8 cellular contexts compared by ENCODE assay signal in the genomic region with DNA sequence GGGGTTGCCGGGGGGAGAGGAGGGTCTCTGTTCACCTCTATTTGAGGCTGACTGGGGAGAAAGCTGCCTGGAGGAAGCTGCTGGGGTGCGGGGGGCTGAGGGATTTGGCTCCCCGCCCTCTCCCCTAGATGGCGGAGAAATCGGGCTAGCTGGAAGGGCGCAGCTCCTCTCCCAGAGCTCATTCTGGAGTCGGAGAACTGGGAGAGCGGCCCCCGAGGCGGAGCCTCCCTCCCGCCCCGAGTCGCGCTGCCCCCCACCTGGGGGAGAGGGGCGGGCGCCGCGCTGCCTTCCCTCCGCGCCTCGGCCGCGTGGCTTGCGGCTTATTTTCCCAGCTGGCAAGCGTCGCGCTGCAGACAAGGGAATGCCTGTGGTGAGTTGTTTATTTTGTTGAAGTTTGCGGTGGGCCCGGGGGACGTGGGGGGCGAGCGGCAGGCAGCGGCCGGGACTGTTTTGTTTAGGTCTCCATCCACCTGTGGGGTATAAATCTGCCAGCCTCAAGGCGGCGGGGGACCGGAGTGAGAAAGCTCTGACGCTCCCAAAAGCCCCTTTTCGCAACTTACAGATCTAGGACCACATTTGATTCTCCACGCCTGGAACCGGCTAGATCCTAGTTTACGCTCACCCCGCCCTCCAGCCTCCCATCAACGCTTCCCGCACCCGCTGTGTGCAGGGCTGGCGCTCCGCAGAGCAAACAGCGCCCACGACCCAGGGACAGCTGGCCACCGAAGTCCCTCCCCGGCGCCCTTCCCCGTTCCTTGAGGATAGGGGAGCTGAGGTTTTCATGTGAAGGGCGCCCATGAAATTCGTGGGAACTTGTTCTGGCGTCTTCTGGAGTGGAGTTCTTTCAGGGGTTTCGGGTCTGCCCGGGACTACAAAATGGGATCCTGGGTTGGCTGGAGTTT. TPM values are rescaled to one million over a fixed set of nuclear protein-coding genes. Genes with fewer than 3 reads are reported as not detected.
A peak's percentile ranks its signal among the peaks of the same experiment; 100 is the strongest.
DNase-seq lines count a peak whose midpoint lies in the region; ATAC-seq, FAIRE-seq and TF ChIP-seq lines count a peak whose summit lies in the region.

No MANE protein-coding gene starts in this region.

- H3K27ac ChIP-seq in GM23248 (peak overlapping the region; percentile 94), mammary epithelial cell (ENCODE audit: insufficient read depth, low read depth, low read length) (no peak overlapping the region), small intestine (ENCODE audit: low read depth in 1 of 2, low read length in 1 of 2) (peak overlapping the region; percentile 12 to 87)

- 1 to 2% methylated on average over 34 to 58 of the region's 59 CpGs for WGBS in GM23248 (ENCODE audit: low coverage in 1 of 2, low lambda C conversion rate in 2 of 2, missing lambda C conversion rate in 2 of 2), 2 experiments
- WGBS in mammary epithelial cell (ENCODE audit: low coverage, missing lambda C conversion rate), result 3% methylated on average over 23 of the region's 59 CpGs
- WGBS in small intestine, 3 donors, result 0 to 1% (median 0%) methylated on average over 49 to 59 of the region's 59 CpGs

- FAIRE-seq in small intestine (lab: Jason Lieb, UNC), result no peak

- H4K20me1 ChIP-seq in GM23248 (ENCODE audit: insufficient read depth), result no peaks in the 10 kb centered on the region
- no peaks in the 10 kb centered on the region for H4K20me1 ChIP-seq in mammary epithelial cell (ENCODE audit: insufficient read depth, low read length)

- H3K79me2 ChIP-seq in GM23248 (ENCODE audit: insufficient read depth), result peaks cover 53% of the 10 kb centered on the region
- H3K79me2 ChIP-seq in mammary epithelial cell (ENCODE audit: insufficient read depth, low read length), result peaks cover 10% of the 10 kb centered on the region

- H3K36me3 ChIP-seq in GM23248 (ENCODE audit: low read depth) (peaks cover 23% of the 10 kb centered on the region), mammary epithelial cell (ENCODE audit: insufficient read depth, low read length) (no peaks in the 10 kb centered on the region), small intestine (ENCODE audit: control insufficient read depth in 2 of 2, insufficient read depth in 2 of 2, low read length in 2 of 2) (no peaks in the 10 kb centered on the region)

- H3K4me3 ChIP-seq in GM23248 (peak overlapping the region; percentile 99), mammary epithelial cell (replicated peaks in 1 of 3; ENCODE audit: insufficient read depth in 1 of 3, low read depth in 2 of 3, low read length in 3 of 3) (peak overlapping the region; percentile 62 to 73 (median 65)), small intestine (ENCODE audit: low read depth in 1 of 2, low read length in 2 of 2) (peak overlapping the region; percentile 56 to 64)

- H3K9me3 ChIP-seq in GM23248 (ENCODE audit: low read depth) (no peaks in the 10 kb centered on the region), mammary epithelial cell (replicated peaks; ENCODE audit: insufficient read depth, low read length) (no peaks in the 10 kb centered on the region), small intestine (ENCODE audit: control insufficient read depth, low read depth) (no peaks in the 10 kb centered on the region)

- H3K4me2 ChIP-seq in GM23248 (ENCODE audit: unreplicated experiment), result peak overlapping the region; percentile 99
- H3K4me2 ChIP-seq in mammary epithelial cell (ENCODE audit: insufficient read depth, low read depth, low read length), result peak overlapping the region; percentile 100

- intact Hi-C loops in mammary epithelial cell (cut with micrococcal nuclease), result loop anchor here (2.0 to 10.0 kb wide), 9 partner anchors 158 to 1587 kb away; a partner anchor contains a TSS

- H3K9ac ChIP-seq in GM23248, result peak overlapping the region; percentile 100
- H3K9ac ChIP-seq in mammary epithelial cell (ENCODE audit: insufficient read depth, low read length), result peak overlapping the region; percentile 61

- peaks cover 38% of the 10 kb centered on the region for H3F3A ChIP-seq in GM23248 (ENCODE audit: insufficient read depth)

- no peak; the same call in none of the 2 replicates for TF ChIP-seq CTCF in AG09319 (IDR thresholded peaks at IDR 0.05; ENCODE audit: low read depth, low read length)
- TF ChIP-seq CTCF in mammary epithelial cell (conservative IDR thresholded peaks at IDR 0.05 in 1 of 2, IDR thresholded peaks at IDR 0.05 in 1 of 2; ENCODE audit: extremely low read depth in 1 of 2, insufficient read depth in 1 of 2, low read depth in 1 of 2, low read length in 2 of 2), result no peak

- DNase-seq in AG09319 (ENCODE audit: extremely low read depth, low read depth) (peak; percentile 53), GM23248 (peak; percentile 85), SHP77 (lab: John Stamatoyannopoulos, UW) (peak; percentile 39 to 56), mammary epithelial cell (no peak), islet precursor cell (peak; percentile 68), small intestine (no peak), NCI-H2107 (lab: John Stamatoyannopoulos, UW) (no peak)

- BruUV-seq in mammary epithelial cell (replicated peaks; lab: Mats Ljungman, UMichigan), result no TSS peak

- CTCF ChIA-PET in mammary epithelial cell (lab: Charles Lee; ENCODE audit: low non-redundant PET), result interaction anchor here (0.5 to 0.7 kb wide), 4 partner anchors 22 to 1620 kb away, joined by 3 to 6 read pairs (median 4); no protein-coding TSS in a partner anchor

- H3K27me3 ChIP-seq in GM23248 (replicated peaks; ENCODE audit: insufficient read depth), result no peaks in the 10 kb centered on the region
- no peaks in the 10 kb centered on the region for H3K27me3 ChIP-seq in mammary epithelial cell (ENCODE audit: insufficient read depth, low read length)
- peaks cover 0 to 4% of the 10 kb centered on the region in 2 donors for H3K27me3 ChIP-seq in small intestine (ENCODE audit: control insufficient read depth in 2 of 2, insufficient read depth in 2 of 2, low read length in 2 of 2)

- in situ Hi-C loops in GM23248 (cut with MboI), result loop anchor here (10.0 kb wide), 1 partner anchor 315 kb away; no protein-coding TSS in a partner anchor
- in situ Hi-C loops in mammary epithelial cell (cut with MboI; ENCODE audit: low sequenced_read_pairs in 2 of 2), result loop anchor here in 1 of 2 donors (25.0 kb wide), 1 partner anchor 307 kb away; no protein-coding TSS in a partner anchor

- ATAC-seq in HG02588 (IDR thresholded peaks at IDR 0.05; ENCODE audit: unreplicated experiment), result no peak

- dilution Hi-C loops in mammary epithelial cell (cut with HindIII; ENCODE audit: low sequenced_read_pairs), result no loop called here

- H3K4me1 ChIP-seq in GM23248 (ENCODE audit: insufficient read depth), result peaks cover 11% of the 10 kb centered on the region; the same call in 1 of the 2 replicates
- peaks cover 30% of the 10 kb centered on the region for H3K4me1 ChIP-seq in mammary epithelial cell (ENCODE audit: insufficient read depth, low read length)
- H3K4me1 ChIP-seq in small intestine (ENCODE audit: control insufficient read depth in 2 of 2, insufficient read depth in 1 of 2, low read depth in 1 of 2, low read length in 1 of 2), result no peaks in the 10 kb centered on the region

- H2AFZ ChIP-seq in GM23248 (peak overlapping the region; percentile 83), mammary epithelial cell (ENCODE audit: low read depth, low read length) (peak overlapping the region; percentile 94)

- no peaks in the 10 kb centered on the region for H3K9me2 ChIP-seq in GM23248 (ENCODE audit: insufficient read depth)

RNA-seq across cellular contexts. Expression of a gene that starts 4.0 kb away (rescaled TPM):
- 195 and 201 TPM in 2 replicates for total RNA-seq in GM23248 (2014; rRNA removed; shearing (Covaris generic))
- 145 and 150 TPM in 2 replicates for polyA plus RNA-seq in GM23248 (2016; fragmentation: Nextera tagmentation; extraction: Ambion mirVana)
- 10 to 100 TPM; 22.3 to 24.8 TPM for total RNA-seq in mammary epithelial cell
- polyA plus RNA-seq in mammary epithelial cell, result 11.1 TPM
- 25.6 TPM for polyA minus RNA-seq in mammary epithelial cell
- polyA plus RNA-seq in small intestine, result 10 to 100 TPM in 1 of 3 donors, 1 to 10 TPM in 2; 3.2 to 55.7 (median 3.6) TPM

Comparison
In these comparisons a context has a peak if more than half of its experiments do, and no peak if none do; other contexts are left out.
1. DNase-seq: peak in AG09319 (single experiment), GM23248 (single experiment), SHP77 (2 of 2) and islet precursor cell (single experiment); none in mammary epithelial cell (single experiment), small intestine (single experiment) and NCI-H2107 (single experiment).
2. Peak in every context shown above with its lines, with median percentiles within 50 percentile points of each other: H3K4me3 ChIP-seq.